1 cellular context compared by ENCODE assay signal in genomic region chr13:61358599-61358998, GRCh38.
TF ChIP-seq lines count a peak whose summit lies in the region.

No MANE protein-coding gene starts in this region.

TF ChIP-seq in WTC11, 78 proteins besides CTCF, POLR2A, EP300 and RAD21 (continued from another document):
- TF ChIP-seq, protein P1, sequence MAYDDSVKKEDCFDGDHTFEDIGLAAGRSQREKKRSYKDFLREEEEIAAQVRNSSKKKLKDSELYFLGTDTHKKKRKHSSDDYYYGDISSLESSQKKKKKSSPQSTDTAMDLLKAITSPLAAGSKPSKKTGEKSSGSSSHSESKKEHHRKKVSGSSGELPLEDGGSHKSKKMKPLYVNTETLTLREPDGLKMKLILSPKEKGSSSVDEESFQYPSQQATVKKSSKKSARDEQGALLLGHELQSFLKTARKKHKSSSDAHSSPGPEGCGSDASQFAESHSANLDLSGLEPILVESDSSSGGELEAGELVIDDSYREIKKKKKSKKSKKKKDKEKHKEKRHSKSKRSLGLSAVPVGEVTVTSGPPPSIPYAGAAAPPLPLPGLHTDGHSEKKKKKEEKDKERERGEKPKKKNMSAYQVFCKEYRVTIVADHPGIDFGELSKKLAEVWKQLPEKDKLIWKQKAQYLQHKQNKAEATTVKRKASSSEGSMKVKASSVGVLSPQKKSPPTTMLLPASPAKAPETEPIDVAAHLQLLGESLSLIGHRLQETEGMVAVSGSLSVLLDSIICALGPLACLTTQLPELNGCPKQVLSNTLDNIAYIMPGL (CRISPR knock-in tag; IDR thresholded peaks at IDR 0.05) = no peak
- TF ChIP-seq TEAD1 (CRISPR knock-in tag; IDR thresholded peaks at IDR 0.05) = no peak
